In the genomic region with DNA sequence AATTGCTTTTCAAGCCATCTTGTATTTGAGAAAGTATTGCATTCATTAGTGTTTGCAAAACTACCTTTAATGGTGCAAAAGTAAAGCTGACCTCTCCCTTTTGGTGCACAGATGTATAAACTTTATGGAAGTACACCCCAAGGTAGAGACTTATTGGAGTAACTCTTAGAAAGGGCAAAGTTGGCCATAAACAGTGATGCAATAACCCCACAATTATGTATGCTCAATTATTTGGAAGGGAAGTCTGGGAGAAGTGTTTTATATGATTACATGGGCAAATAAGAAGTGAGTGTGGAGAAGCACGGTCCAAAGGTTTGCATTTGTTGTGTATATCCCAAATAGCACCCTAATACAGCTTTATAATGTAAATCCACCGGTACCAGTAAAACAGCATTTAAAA, we compare ENCODE assay signal across 21 cellular contexts.
A peak's percentile ranks its signal among the peaks of the same experiment; 100 is the strongest.
DNase-seq lines count a peak whose midpoint lies in the region; ATAC-seq, FAIRE-seq and TF ChIP-seq lines count a peak whose summit lies in the region.
"Had no signal": no experiment of that assay in that cellular context is flagged by ENCODE, and none has a peak within 500 bp of the region (broad histone marks: within the 10 kb centered on the region; RNA-seq: fewer than 3 reads in every experiment).

No MANE protein-coding gene starts in this region.

- H3K4me1 ChIP-seq in HCT116 (ENCODE audit: control insufficient read depth in 1 of 2, insufficient read depth in 2 of 2, low read length in 2 of 2), result peaks cover 93 to 98% of the 10 kb centered on the region in 2 experiments
- H3K4me1 ChIP-seq in PC-9 (replicated peaks; ENCODE audit: insufficient read depth), result peaks cover 30% of the 10 kb centered on the region
- peaks cover 65% of the 10 kb centered on the region for H3K4me1 ChIP-seq in hepatocyte (ENCODE audit: insufficient read depth)
- peaks cover 0 to 7% of the 10 kb centered on the region in 2 donors for H3K4me1 ChIP-seq in small intestine (ENCODE audit: control insufficient read depth in 2 of 2, insufficient read depth in 1 of 2, low read depth in 1 of 2, low read length in 1 of 2)

- H3K9ac ChIP-seq in HCT116 (ENCODE audit: low read length), result peak overlapping the region; percentile 53

- TF ChIP-seq POLR2A in HCT116 (IDR thresholded peaks at IDR 0.05; ENCODE audit: borderline replicate concordance, extremely low read depth, insufficient read depth, insufficient read length), result no peak

- DNase-seq in HCT116 (ENCODE audit: low read depth, low spot score) (no peak), PC-9 (no peak), hepatocyte (ENCODE audit: low spot score) (no peak), small intestine (peak; percentile 48)
- DNase-seq in activated CD4-positive, alpha-beta T cell treated with anti-CD3 and anti-CD28 coated beads for 4 hours, result no peak
- DNase-seq in NK-92 treated with Interleukin-12 subunit alpha and Interleukin-12 subunit beta, amount 100 ng/mL, for 24 hours (lab: John Stamatoyannopoulos, UW), result no peak
- no peak for DNase-seq in central memory CD4-positive, alpha-beta T cell
- DNase-seq: activated CD8-positive, alpha-beta memory T cell treated with anti-CD3 and anti-CD28 coated beads, Interleukin-2, amount 10 ng/mL, durations not matched to agents 7 days and 5 days; left cardiac atrium; midbrain; NCI-H1417 treated with DMSO at 0.1 percent for 48 hours; NCI-H2171; NCI-H748 treated with DMSO at 0.1 percent for 48 hours; retina; stimulated activated CD4-positive, alpha-beta T cell treated with anti-CD3 and anti-CD28 coated beads, Interleukin-15, amount 100 ng/mL, for 24 hours; T-helper 9 cell had no signal

- RAD21 ChIA-PET in HCT116 (lab: Charles Lee; ENCODE audit: low non-redundant PET in 1 of 2, low total read pairs in 2 of 2, uncharacterized antibody in 2 of 2, unreplicated experiment in 2 of 2), result no interaction called here

- H3K9me3 ChIP-seq in HCT116 (ENCODE audit: control insufficient read depth in 1 of 2, insufficient read depth in 1 of 2, low read depth in 1 of 2, low read length in 2 of 2), result no peaks in the 10 kb centered on the region
- H3K9me3 ChIP-seq in PC-9 (ENCODE audit: insufficient read depth, low read depth), result no peaks in the 10 kb centered on the region
- H3K9me3 ChIP-seq in hepatocyte (ENCODE audit: low read depth), result no peaks in the 10 kb centered on the region
- H3K9me3 ChIP-seq in small intestine (ENCODE audit: control insufficient read depth, low read depth), result no peaks in the 10 kb centered on the region
- H3K9me3 ChIP-seq: SJSA1, thoracic aorta had no signal

- H3F3A ChIP-seq in PC-9 (ENCODE audit: insufficient read depth, low read depth), result peaks cover 75% of the 10 kb centered on the region

- WGBS in hepatocyte (ENCODE audit: low lambda C conversion rate, missing lambda C conversion rate), result 29% methylated on average over 2 of the region's 2 CpGs
- WGBS in small intestine, 3 donors, result 8 to 55% (median 21%) methylated on average over 2 of the region's 2 CpGs

- ATAC-seq in HCT116, result no peak
- ATAC-seq: activated CD8-positive, alpha-beta memory T cell treated with anti-CD3 and anti-CD28 coated beads, Interleukin-2, amount 10 ng/mL, durations not matched to agents 7 days and 5 days; left cardiac atrium; stimulated activated memory B cell treated with anti-CD40 and anti-IgM and Interleukin-4, amounts not matched to agents 10 μg/mL and 1 μg/mL and 100 μg/mL, for 72 hours had no signal

- H3K4me3 ChIP-seq in HCT116 (replicated peaks in 1 of 2; ENCODE audit: low read depth in 1 of 2, low read length in 2 of 2), result no peak overlapping the region
- H3K4me3 ChIP-seq in PC-9, result no peak overlapping the region
- H3K4me3 ChIP-seq in hepatocyte, result no peak overlapping the region
- no peak overlapping the region for H3K4me3 ChIP-seq in small intestine (ENCODE audit: low read depth in 1 of 2, low read length in 2 of 2)
- H3K4me3 ChIP-seq: SJSA1, thoracic aorta had no signal

- intact Hi-C loops in HCT116 (cut with micrococcal nuclease), result no loop called here
- intact Hi-C loops in PC-9 (cut with micrococcal nuclease; ENCODE audit: unreplicated experiment), result no loop called here

- no peak for FAIRE-seq in small intestine (lab: Jason Lieb, UNC)
- FAIRE-seq: bronchial epithelial cell, frontal cortex had no signal

- CTCF ChIA-PET in HCT116 (lab: Charles Lee) (no interaction called here), PC-9 (lab: Charles Lee) (no interaction called here)

- H3K36me3 ChIP-seq in HCT116 (ENCODE audit: control insufficient read depth in 1 of 2, insufficient read depth in 2 of 2, low read length in 2 of 2) (no peaks in the 10 kb centered on the region; a peak in 2 of 4 replicates), PC-9 (ENCODE audit: low read depth) (peaks cover 8% of the 10 kb centered on the region; the same call in 1 of the 2 replicates), hepatocyte (replicated peaks; ENCODE audit: insufficient read depth, low read depth) (no peaks in the 10 kb centered on the region), small intestine (ENCODE audit: control insufficient read depth in 2 of 2, insufficient read depth in 2 of 2, low read length in 2 of 2) (no peaks in the 10 kb centered on the region)
- H3K36me3 ChIP-seq: SJSA1, thoracic aorta had no signal

- peak overlapping the region; percentile 83; the same call in 1 of the 2 replicates for H3K27ac ChIP-seq in HCT116 (ENCODE audit: low read depth, low read length)
- H3K27ac ChIP-seq in PC-9, result 0 out of 2 replicates have a peak overlapping the region, but pooled peaks have one; percentile 13
- H3K27ac ChIP-seq in hepatocyte, result peak overlapping the region; percentile 92
- no peak overlapping the region for H3K27ac ChIP-seq in small intestine (ENCODE audit: low read depth in 1 of 2, low read length in 1 of 2)
- H3K27ac ChIP-seq: SJSA1, thoracic aorta had no signal

- H4K20me1 ChIP-seq in HCT116 (ENCODE audit: insufficient read depth) (peaks cover 5% of the 10 kb centered on the region; the same call in 1 of the 2 replicates), PC-9 (ENCODE audit: insufficient read depth) (peaks cover 35% of the 10 kb centered on the region), hepatocyte (ENCODE audit: insufficient read depth, poor library complexity, severe bottlenecking) (no peaks in the 10 kb centered on the region)

- H3K4me2 ChIP-seq in HCT116 (ENCODE audit: low read length), result peak overlapping the region; percentile 59
- no peak overlapping the region for H3K4me2 ChIP-seq in PC-9
- peak overlapping the region; percentile 66 for H3K4me2 ChIP-seq in hepatocyte

- BruUV-seq in HCT116 (replicated peaks; lab: Mats Ljungman, UMichigan) (no TSS peak), PC-9 (replicated peaks; lab: Mats Ljungman, UMichigan) (no TSS peak)

- H3K9me2 ChIP-seq in HCT116 (ENCODE audit: insufficient read depth) (no peaks in the 10 kb centered on the region), PC-9 (ENCODE audit: insufficient read depth) (no peaks in the 10 kb centered on the region), hepatocyte (replicated peaks; ENCODE audit: insufficient read depth) (no peaks in the 10 kb centered on the region)

- peaks cover 100% of the 10 kb centered on the region for H3K79me2 ChIP-seq in HCT116 (ENCODE audit: insufficient read depth, low read length)
- peaks cover 100% of the 10 kb centered on the region for H3K79me2 ChIP-seq in PC-9 (ENCODE audit: low read depth)
- peaks cover 37% of the 10 kb centered on the region for H3K79me2 ChIP-seq in hepatocyte

- TF ChIP-seq RAD21 in HCT116 (IDR thresholded peaks at IDR 0.05; ENCODE audit: low read depth), result no peak

- H2AFZ ChIP-seq in HCT116 (ENCODE audit: low read depth, low read length, poor library complexity, severe bottlenecking) (no peak overlapping the region), PC-9 (no peak overlapping the region), hepatocyte (no peak overlapping the region)

- TF ChIP-seq CTCF in HCT116 (IDR thresholded peaks at IDR 0.05 in 2 of 3, conservative IDR thresholded peaks at IDR 0.05 in 1 of 3; ENCODE audit: borderline replicate concordance in 1 of 3, insufficient read depth in 1 of 3, low read depth in 2 of 3, low read length in 2 of 3), result no peak
- TF ChIP-seq CTCF in PC-9 (conservative IDR thresholded peaks at IDR 0.05), result no peak
- TF ChIP-seq CTCF in hepatocyte (IDR thresholded peaks at IDR 0.05; ENCODE audit: poor library complexity), result no peak

- POLR2A ChIA-PET in HCT116 (lab: Charles Lee), result no interaction called here
- POLR2A ChIA-PET in PC-9 (lab: Charles Lee; ENCODE audit: unreplicated experiment), result no interaction called here

- H3K27me3 ChIP-seq in HCT116 (ENCODE audit: insufficient read depth, low read length), result no peaks in the 10 kb centered on the region
- H3K27me3 ChIP-seq in PC-9 (ENCODE audit: insufficient read depth, low read depth), result no peaks in the 10 kb centered on the region
- H3K27me3 ChIP-seq in hepatocyte, result no peaks in the 10 kb centered on the region
- H3K27me3 ChIP-seq in small intestine (ENCODE audit: control insufficient read depth in 2 of 2, insufficient read depth in 2 of 2, low read length in 2 of 2), result no peaks in the 10 kb centered on the region
- H3K27me3 ChIP-seq: SJSA1 had no signal

TF ChIP-seq in HCT116, 20 proteins besides CTCF, POLR2A, EP300 and RAD21 (continues in another document):
- TF ChIP-seq SP1 (IDR thresholded peaks at IDR 0.05; ENCODE audit: low read depth) (no peak), CEBPB (IDR thresholded peaks at IDR 0.05; ENCODE audit: low read depth) (0 out of 2 replicates have a peak, but pooled peaks have one; percentile 37), SIN3A (IDR thresholded peaks at IDR 0.05; ENCODE audit: low read depth) (no peak), TCF7L2 (IDR thresholded peaks at IDR 0.05; ENCODE audit: borderline replicate concordance, extremely low read depth, insufficient read depth, insufficient read length) (no peak), ELF1 (IDR thresholded peaks at IDR 0.05; ENCODE audit: borderline replicate concordance, low read depth) (no peak), ZFX (IDR thresholded peaks at IDR 0.05) (no peak), YY1 (IDR thresholded peaks at IDR 0.05; ENCODE audit: extremely low read depth, insufficient replicate concordance, low read depth, low read length) (no peak)

Comparison
In these comparisons a context has a peak if more than half of its experiments do, and no peak if none do; other contexts are left out.
1. H3K27ac ChIP-seq: peak in HCT116 (single experiment), PC-9 (single experiment) and hepatocyte (single experiment); none in small intestine (0 of 2).